21 cellular contexts compared by ENCODE assay signal in the genomic region with DNA sequence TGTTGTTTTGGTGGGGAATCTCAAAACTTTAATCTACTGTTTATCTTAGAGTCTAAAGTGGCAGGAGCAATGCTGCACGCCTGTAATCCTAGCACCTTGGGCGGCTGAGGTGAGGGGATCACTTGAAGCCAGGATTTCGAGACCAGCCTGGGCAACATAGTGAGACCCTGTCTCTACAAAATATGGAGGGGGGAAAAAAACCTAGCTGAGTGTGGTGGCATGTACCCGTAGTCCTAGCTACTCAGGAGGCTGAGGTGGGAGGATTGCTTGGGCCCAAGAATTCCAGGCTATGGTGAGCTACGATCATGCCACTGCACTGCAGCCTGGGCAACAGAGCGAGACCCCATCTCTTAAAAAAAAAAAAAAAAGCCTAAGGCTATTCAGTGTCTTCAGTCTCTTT.
"Had no signal": no experiment of that assay in that cellular context is flagged by ENCODE, and none has a peak within 500 bp of the region (broad histone marks: within the 10 kb centered on the region; RNA-seq: fewer than 3 reads in every experiment).

No MANE protein-coding gene starts in this region.

- H3K27ac Mint-ChIP-seq: activated CD8-positive, alpha-beta T cell treated with anti-CD3 and anti-CD28 coated beads for 36 hours; activated naive CD8-positive, alpha-beta T cell treated with anti-CD3 and anti-CD28 coated beads, Interleukin-2, amount 10 ng/mL, durations not matched to agents 7 days and 5 days; T-cell had no signal

- H3K27me3 Mint-ChIP-seq: activated CD8-positive, alpha-beta T cell treated with anti-CD3 and anti-CD28 coated beads for 36 hours had no signal

- H2AFZ ChIP-seq: PC-9 had no signal

- DNase-seq: activated CD4-positive, alpha-beta T cell treated with anti-CD3 and anti-CD28 coated beads for 4 hours; activated CD8-positive, alpha-beta memory T cell treated with anti-CD3 and anti-CD28 coated beads, Interleukin-2, amount 50 U/mL, for 4 hours; activated CD8-positive, alpha-beta T cell treated with anti-CD3 and anti-CD28 coated beads for 36 hours; activated naive CD4-positive, alpha-beta T cell treated with anti-CD3 and anti-CD28 coated beads, Interleukin-2, amount 50 U/mL, for 16 hours; activated naive CD8-positive, alpha-beta T cell treated with anti-CD3 and anti-CD28 coated beads, Interleukin-2, amount 10 ng/mL, durations not matched to agents 7 days and 5 days; adrenal gland; Karpas-422; NCI-H1105 treated with DMSO at 0.1 percent for 48 hours; NCI-H1436 treated with DMSO at 0.1 percent for 48 hours; NCI-H187; NCI-H2081; NCI-H524 treated with DMSO at 0.1 percent for 48 hours; NCI-H748 treated with DMSO at 0.1 percent for 48 hours; T-cell; T-helper 2 cell; T1000 had no signal

- H3K36me3 Mint-ChIP-seq: activated naive CD8-positive, alpha-beta T cell treated with anti-CD3 and anti-CD28 coated beads, Interleukin-2, amount 10 ng/mL, durations not matched to agents 7 days and 5 days; T-cell had no signal

- H3K4me3 Mint-ChIP-seq: activated CD8-positive, alpha-beta T cell treated with anti-CD3 and anti-CD28 coated beads for 36 hours; activated naive CD8-positive, alpha-beta T cell treated with anti-CD3 and anti-CD28 coated beads, Interleukin-2, amount 10 ng/mL, durations not matched to agents 7 days and 5 days; T-cell had no signal

- H3K9me3 Mint-ChIP-seq: activated CD8-positive, alpha-beta T cell treated with anti-CD3 and anti-CD28 coated beads for 36 hours; activated naive CD8-positive, alpha-beta T cell treated with anti-CD3 and anti-CD28 coated beads, Interleukin-2, amount 10 ng/mL, durations not matched to agents 7 days and 5 days; T-cell had no signal

- H3K4me2 ChIP-seq: PC-9 had no signal

- FAIRE-seq: TTC549 had no signal

- ATAC-seq: activated CD4-positive, CD25-positive, alpha-beta regulatory T cell treated with anti-CD3 and anti-CD28 coated beads, Interleukin-2, amount 50 U/mL, for 24 hours; activated CD8-positive, alpha-beta T cell treated with anti-CD3 and anti-CD28 coated beads for 36 hours; T-cell had no signal

- H3K4me1 ChIP-seq: adrenal gland, breast epithelium had no signal

- H3K27ac ChIP-seq: adrenal gland, breast epithelium, PC-9, SK-N-MC had no signal

- H3K9me3 ChIP-seq: adrenal gland had no signal

- H3K4me3 ChIP-seq: adrenal gland, PC-9, SK-N-MC had no signal

- H3K36me3 ChIP-seq: adrenal gland, breast epithelium had no signal

- H3K27me3 ChIP-seq: adrenal gland had no signal
